9 cellular contexts compared by ENCODE assay signal in genomic region chr22:39237276-39238123, GRCh38. TPM values are rescaled to one million over a fixed set of nuclear protein-coding genes. Genes with fewer than 3 reads are reported as not detected.
DNase-seq lines count a peak whose midpoint lies in the region; ATAC-seq and TF ChIP-seq lines count a peak whose summit lies in the region.
"Had no signal": no experiment of that assay in that cellular context is flagged by ENCODE, and none has a peak within 500 bp of the region (broad histone marks: within the 10 kb centered on the region; RNA-seq: fewer than 3 reads in every experiment).

No MANE protein-coding gene starts in this region.

- H3K4me1 ChIP-seq in lower lobe of right lung: peaks cover 92% of the 10 kb centered on the region

- CTCF ChIA-PET in activated naive CD4-positive, alpha-beta T cell treated with anti-CD3 and anti-CD28 coated beads for 36 hours (lab: Charles Lee): interaction anchor here (1.4 to 4.3 kb wide), 3 partner anchors 13 to 67 kb away, joined by 3 to 16 read pairs (median 5); no protein-coding TSS in a partner anchor

- H3K27me3 Mint-ChIP-seq in activated naive CD4-positive, alpha-beta T cell treated with anti-CD3 and anti-CD28 coated beads, Interleukin-2, amount 50 U/mL, for 24 hours: peaks cover 5% of the 10 kb centered on the region
- H3K27me3 Mint-ChIP-seq in activated naive CD4-positive, alpha-beta T cell treated with anti-CD3 and anti-CD28 coated beads for 36 hours (ENCODE audit: low read depth): peaks cover 17% of the 10 kb centered on the region

- no peaks in the 10 kb centered on the region for H3K9me3 Mint-ChIP-seq in activated naive CD4-positive, alpha-beta T cell treated with anti-CD3 and anti-CD28 coated beads, Interleukin-2, amount 50 U/mL, for 24 hours
- no peaks in the 10 kb centered on the region for H3K9me3 Mint-ChIP-seq in activated naive CD4-positive, alpha-beta T cell treated with anti-CD3 and anti-CD28 coated beads for 36 hours

- H3K27ac Mint-ChIP-seq in activated naive CD4-positive, alpha-beta T cell treated with anti-CD3 and anti-CD28 coated beads, Interleukin-2, amount 50 U/mL, for 24 hours: peak overlapping the region; percentile 84
- no peak overlapping the region for H3K27ac Mint-ChIP-seq in activated naive CD4-positive, alpha-beta T cell treated with anti-CD3 and anti-CD28 coated beads for 36 hours

- intact Hi-C loops in activated naive CD4-positive, alpha-beta T cell treated with anti-CD3 and anti-CD28 coated beads for 36 hours (cut with micrococcal nuclease): no loop called here
- intact Hi-C loops in lower lobe of right lung (cut with DNase I): no loop called here

- no peak for DNase-seq in activated naive CD4-positive, alpha-beta T cell treated with anti-CD3 and anti-CD28 coated beads for 36 hours
- DNase-seq in NCI-H510A treated with DMSO at 0.1 percent for 48 hours (lab: John Stamatoyannopoulos, UW): peak; percentile 21
- peak; percentile 64 for DNase-seq in lower lobe of right lung
- no peak for DNase-seq in NCI-H2227 (lab: John Stamatoyannopoulos, UW; ENCODE audit: unreplicated experiment)
- no peak for DNase-seq in NCI-H1694 treated with DMSO at 0.1 percent for 48 hours (lab: John Stamatoyannopoulos, UW)
- DNase-seq: NCI-H2227 treated with DMSO at 0.1 percent for 48 hours had no signal

- H3K27ac ChIP-seq in lower lobe of right lung: peak overlapping the region; percentile 39
- peak overlapping the region; percentile 50 for H3K27ac ChIP-seq in temporal lobe (ENCODE audit: low read depth, low read length)

- H3K36me3 Mint-ChIP-seq in activated naive CD4-positive, alpha-beta T cell treated with anti-CD3 and anti-CD28 coated beads, Interleukin-2, amount 50 U/mL, for 24 hours: no peaks in the 10 kb centered on the region
- peaks cover 3% of the 10 kb centered on the region for H3K36me3 Mint-ChIP-seq in activated naive CD4-positive, alpha-beta T cell treated with anti-CD3 and anti-CD28 coated beads for 36 hours (ENCODE audit: low read depth)

- H3K27me3 ChIP-seq in lower lobe of right lung (ENCODE audit: low read depth): peaks cover 7% of the 10 kb centered on the region

- peaks cover 69% of the 10 kb centered on the region for H3K4me1 Mint-ChIP-seq in activated naive CD4-positive, alpha-beta T cell treated with anti-CD3 and anti-CD28 coated beads, Interleukin-2, amount 50 U/mL, for 24 hours
- H3K4me1 Mint-ChIP-seq in activated naive CD4-positive, alpha-beta T cell treated with anti-CD3 and anti-CD28 coated beads for 36 hours (ENCODE audit: low read depth): peaks cover 69% of the 10 kb centered on the region

- ATAC-seq in lower lobe of right lung (peak in 1 of 2 donors; percentile 44), GM18873 (IDR thresholded peaks at IDR 0.05; ENCODE audit: low FRiP score, unreplicated experiment) (no peak)

- H3K9me3 ChIP-seq in lower lobe of right lung: no peaks in the 10 kb centered on the region

- no peaks in the 10 kb centered on the region for H3K36me3 ChIP-seq in lower lobe of right lung

- H3K4me3 ChIP-seq in lower lobe of right lung: peak overlapping the region; percentile 1

- no peak for TF ChIP-seq CTCF in lower lobe of right lung (IDR thresholded peaks at IDR 0.05)

- H3K4me3 Mint-ChIP-seq in activated naive CD4-positive, alpha-beta T cell treated with anti-CD3 and anti-CD28 coated beads, Interleukin-2, amount 50 U/mL, for 24 hours: peak overlapping the region; percentile 49
- no peak overlapping the region for H3K4me3 Mint-ChIP-seq in activated naive CD4-positive, alpha-beta T cell treated with anti-CD3 and anti-CD28 coated beads for 36 hours

RNA-seq across cellular contexts. Expression of gene PDGFB, which starts 7.3 kb away (rescaled TPM):
- total RNA-seq in activated naive CD4-positive, alpha-beta T cell treated with anti-CD3 and anti-CD28 coated beads for 36 hours: 1 to 10 TPM; 3.8 to 3.9 TPM
- 30.5 TPM for total RNA-seq in lower lobe of right lung
- total RNA-seq in temporal lobe: 4.4 TPM

Comparison
In these comparisons a context has a peak if more than half of its experiments do, and no peak if none do; other contexts are left out.
1. DNase-seq: peak in NCI-H510A treated with DMSO at 0.1 percent for 48 hours (single experiment) and lower lobe of right lung (single experiment); none in activated naive CD4-positive, alpha-beta T cell treated with anti-CD3 and anti-CD28 coated beads for 36 hours (single experiment), NCI-H2227 (single experiment) and NCI-H1694 treated with DMSO at 0.1 percent for 48 hours (single experiment).